Comparison of ENCODE assay signal across 8 cellular contexts in the genomic region with DNA sequence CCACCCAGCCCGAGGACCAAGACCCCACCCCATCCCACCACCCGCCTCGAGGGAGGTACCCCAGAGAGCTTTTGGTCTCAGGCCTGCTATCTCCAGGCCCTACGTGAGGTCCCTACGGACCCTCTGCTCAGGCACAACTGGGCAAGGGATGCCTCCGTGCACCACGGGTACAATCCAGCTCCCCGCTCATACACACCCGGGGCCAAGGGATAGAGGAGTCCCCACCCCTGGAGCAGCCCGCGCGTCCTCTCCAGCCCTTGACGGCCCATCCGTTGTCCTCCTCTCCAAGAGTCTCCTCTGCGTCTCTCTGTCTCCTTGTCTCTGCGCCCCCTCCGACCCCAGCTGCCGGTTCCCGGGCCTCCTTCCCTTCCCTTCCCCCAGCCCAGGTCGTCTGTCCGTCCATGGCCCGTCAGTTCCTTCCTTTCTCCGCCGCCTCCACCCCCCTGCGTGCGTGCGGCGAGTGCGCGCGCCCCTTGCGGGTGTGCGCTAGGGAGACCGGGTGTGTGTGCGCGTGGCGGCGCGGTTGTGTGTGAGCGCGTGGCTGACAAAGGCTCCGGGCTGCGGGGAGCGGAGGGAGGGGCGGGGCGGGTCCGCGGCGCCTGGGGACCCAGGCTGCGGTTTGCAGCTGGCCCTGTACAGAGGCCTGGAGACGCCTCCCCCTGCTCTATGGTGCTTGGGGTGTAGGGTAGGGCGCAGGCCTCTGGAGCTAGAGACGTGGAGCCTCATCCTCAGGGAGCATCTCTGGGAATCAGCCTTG. TPM values are rescaled to one million over a fixed set of nuclear protein-coding genes. Genes with fewer than 3 reads are reported as not detected.
DNase-seq lines count a peak whose midpoint lies in the region; ATAC-seq, FAIRE-seq and TF ChIP-seq lines count a peak whose summit lies in the region.

No MANE protein-coding gene starts in this region.

- TF ChIP-seq POLR2A in NB4 (IDR thresholded peaks at IDR 0.05; ENCODE audit: extremely low read depth, insufficient read length): peak; percentile 59

- no peaks in the 10 kb centered on the region for H3K9me3 ChIP-seq in lung (ENCODE audit: control insufficient read depth in 2 of 2, insufficient read depth in 1 of 2, low read length in 1 of 2)
- H3K9me3 ChIP-seq in subcutaneous abdominal adipose tissue (ENCODE audit: control insufficient read depth in 5 of 5, low read length in 5 of 5): no peaks in the 10 kb centered on the region

- H3K4me1 ChIP-seq in lung (ENCODE audit: control insufficient read depth in 2 of 2, insufficient read depth in 2 of 2, low read length in 2 of 2) (peaks cover 0 to 19% of the 10 kb centered on the region in 2 donors), subcutaneous abdominal adipose tissue (ENCODE audit: control insufficient read depth in 5 of 5, insufficient read depth in 5 of 5, low read length in 5 of 5) (peaks cover 6 to 59% (median 32%) of the 10 kb centered on the region in 5 donors)

- DNase-seq in D721Med (ENCODE audit: insufficient read length, low spot score): peak; percentile 53
- DNase-seq in NB4 (ENCODE audit: low read depth): peak; percentile 84
- peak in 53 of 61 donors; percentile 24 to 78 (median 50) for DNase-seq in caudate nucleus (lab: John Stamatoyannopoulos, UW)
- no peak for DNase-seq in lung (ENCODE audit: low spot score)
- DNase-seq in NCI-H187 treated with DMSO at 0.1 percent for 48 hours (lab: John Stamatoyannopoulos, UW): no peak

- peak overlapping the region; percentile 70 for H3K27ac ChIP-seq in caudate nucleus (ENCODE audit: low read depth, low read length)
- H3K27ac ChIP-seq in lung (ENCODE audit: low read depth in 1 of 2, low read length in 1 of 2): peak overlapping the region; percentile 37 to 75
- H3K27ac ChIP-seq in subcutaneous abdominal adipose tissue (ENCODE audit: low read depth, low read length): no peak overlapping the region

- H3K27me3 ChIP-seq in lung (ENCODE audit: control insufficient read depth, insufficient read depth) (no peaks in the 10 kb centered on the region), subcutaneous abdominal adipose tissue (ENCODE audit: control insufficient read depth in 5 of 5, insufficient read depth in 4 of 5, low read length in 5 of 5) (peaks cover 6 to 37% (median 34%) of the 10 kb centered on the region in 5 donors)

- H3K4me3 ChIP-seq in NB4 (ENCODE audit: low read depth, low read length): peak overlapping the region; percentile 81
- peak overlapping the region; percentile 66 for H3K4me3 ChIP-seq in lung
- H3K4me3 ChIP-seq in subcutaneous abdominal adipose tissue (ENCODE audit: low read depth in 1 of 5, low read length in 5 of 5): peak overlapping the region; percentile 54 to 84 (median 69)

- no peak for TF ChIP-seq CTCF in D721Med (IDR thresholded peaks at IDR 0.05; ENCODE audit: insufficient read depth, missing control alignments)
- no peak for TF ChIP-seq CTCF in NB4 (IDR thresholded peaks at IDR 0.05; ENCODE audit: low read depth, low read length)
- TF ChIP-seq CTCF in lung (IDR thresholded peaks at IDR 0.05; ENCODE audit: control extremely low read depth, extremely low read depth): no peak

- ATAC-seq in lung (ENCODE audit: insufficient read depth, low FRiP score): no peak
- ATAC-seq in HG03095 (IDR thresholded peaks at IDR 0.05; ENCODE audit: unreplicated experiment): no peak
- no peak for ATAC-seq in HG03159 (IDR thresholded peaks at IDR 0.05; ENCODE audit: unreplicated experiment)

- WGBS in lung, 2 donors: 1% methylated on average over 51 to 53 of the region's 53 CpGs

- H3K36me3 ChIP-seq in lung (ENCODE audit: control insufficient read depth in 2 of 2, insufficient read depth in 2 of 2, low read length in 2 of 2) (no peaks in the 10 kb centered on the region), subcutaneous abdominal adipose tissue (ENCODE audit: control insufficient read depth in 5 of 5, insufficient read depth in 5 of 5, low read length in 5 of 5) (no peaks in the 10 kb centered on the region)

- no peak for FAIRE-seq in D721Med (lab: Jason Lieb, UNC)

- H3K9ac ChIP-seq in subcutaneous abdominal adipose tissue (ENCODE audit: low read length in 5 of 5): peak overlapping the region in 3 of 5 donors; percentile 59 to 79 (median 64)

RNA-seq across cellular contexts. Expression of gene SPNS2, which starts 0.9 kb away (rescaled TPM):
- total RNA-seq in lung: 10 to 100 TPM; 26.8 to 32.1 TPM
- polyA plus RNA-seq in lung: 10 to 100 TPM; 53.0 to 60.1 TPM

RNA-seq across cellular contexts. Expression of gene MYBBP1A, which starts 55.6 kb away (rescaled TPM):
- 10 to 100 TPM; 21.2 to 71.7 TPM for total RNA-seq in lung
- polyA plus RNA-seq in lung: 10 to 100 TPM; 34.2 to 34.7 TPM

Comparison
In these comparisons a context has a peak if more than half of its experiments do, and no peak if none do; other contexts are left out.
1. DNase-seq: peak in D721Med (single experiment), NB4 (single experiment) and caudate nucleus (53 of 61); none in lung (single experiment) and NCI-H187 treated with DMSO at 0.1 percent for 48 hours (single experiment).
2. Peak in every context shown above with its lines, with median percentiles within 50 percentile points of each other: H3K4me3 ChIP-seq.